ENCODE assay signal across 1 cellular context in the genomic region with DNA sequence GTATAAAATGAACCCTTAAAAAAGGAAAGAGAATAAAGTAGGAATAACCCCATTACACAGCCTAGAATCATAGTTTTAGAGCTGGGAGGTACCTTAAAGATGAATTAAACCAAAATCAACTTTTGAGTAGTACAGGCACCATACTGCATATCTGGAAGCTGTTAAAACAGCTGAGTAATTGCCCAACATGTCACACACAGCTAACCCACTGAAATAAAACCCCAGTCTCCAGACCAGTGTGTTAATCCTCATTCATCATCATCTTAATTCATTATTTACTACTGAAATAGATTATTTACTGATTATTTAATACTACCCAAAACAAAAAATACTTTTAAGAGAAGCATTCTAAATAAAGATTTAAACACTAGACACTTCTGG.
TF ChIP-seq lines count a peak whose summit lies in the region.

No MANE protein-coding gene starts in this region.

TF ChIP-seq in HepG2, 621 proteins besides CTCF, POLR2A, EP300 and RAD21:
- TF ChIP-seq ZFP90 (CRISPR knock-in tag; IDR thresholded peaks at IDR 0.05; ENCODE audit: borderline replicate concordance): no peak
- TF ChIP-seq RFX3 (CRISPR knock-in tag; IDR thresholded peaks at IDR 0.05): no peak
- TF ChIP-seq, protein P1, sequence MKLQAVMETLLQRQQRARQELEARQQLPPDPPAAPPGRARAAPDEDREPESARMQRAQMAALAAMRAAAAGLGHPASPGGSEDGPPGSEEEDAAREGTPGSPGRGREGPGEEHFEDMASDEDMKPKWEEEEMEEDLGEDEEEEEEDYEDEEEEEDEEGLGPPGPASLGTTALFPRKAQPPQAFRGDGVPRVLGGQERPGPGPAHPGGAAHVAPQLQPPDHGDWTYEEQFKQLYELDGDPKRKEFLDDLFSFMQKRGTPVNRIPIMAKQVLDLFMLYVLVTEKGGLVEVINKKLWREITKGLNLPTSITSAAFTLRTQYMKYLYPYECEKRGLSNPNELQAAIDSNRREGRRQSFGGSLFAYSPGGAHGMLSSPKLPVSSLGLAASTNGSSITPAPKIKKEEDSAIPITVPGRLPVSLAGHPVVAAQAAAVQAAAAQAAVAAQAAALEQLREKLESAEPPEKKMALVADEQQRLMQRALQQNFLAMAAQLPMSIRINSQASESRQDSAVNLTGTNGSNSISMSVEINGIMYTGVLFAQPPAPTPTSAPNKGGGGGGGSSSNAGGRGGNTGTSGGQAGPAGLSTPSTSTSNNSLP (IDR thresholded peaks at IDR 0.05; ENCODE audit: low read depth, low read length): no peak
- no peak for TF ChIP-seq ZNF879 (CRISPR knock-in tag; IDR thresholded peaks at IDR 0.05)
- TF ChIP-seq ZNF333 (CRISPR knock-in tag; IDR thresholded peaks at IDR 0.05; ENCODE audit: borderline replicate concordance): no peak
- no peak for TF ChIP-seq AHDC1 (CRISPR knock-in tag; IDR thresholded peaks at IDR 0.05; ENCODE audit: borderline replicate concordance)
- TF ChIP-seq ZFP41 (CRISPR knock-in tag; IDR thresholded peaks at IDR 0.05; ENCODE audit: borderline replicate concordance): no peak
- no peak for TF ChIP-seq ZNF704 (CRISPR knock-in tag; IDR thresholded peaks at IDR 0.05; ENCODE audit: borderline replicate concordance)
- TF ChIP-seq ZBTB7A (CRISPR knock-in tag; IDR thresholded peaks at IDR 0.05): no peak
